ENCODE assay signal across 18 cellular contexts in the genomic region with DNA sequence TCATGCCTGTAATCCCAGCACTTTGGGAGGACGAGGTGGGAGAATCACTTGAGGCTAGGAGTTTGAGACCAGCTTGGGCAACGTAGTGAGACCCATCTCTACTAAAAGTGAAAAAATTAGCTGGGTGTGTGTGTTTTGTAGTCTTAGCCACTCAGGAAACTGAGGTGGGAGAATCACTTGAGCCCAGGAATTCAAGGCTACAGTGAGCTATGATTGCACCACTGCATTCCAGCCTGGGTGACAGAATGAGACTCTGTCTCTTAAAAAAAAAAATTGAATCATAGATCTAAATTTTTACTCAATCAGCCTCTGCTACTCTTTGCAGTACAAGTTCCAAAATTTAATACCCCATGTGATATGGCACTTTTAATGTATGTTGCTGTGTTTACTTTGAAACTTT.
"Had no signal": no experiment of that assay in that cellular context is flagged by ENCODE, and none has a peak within 500 bp of the region (broad histone marks: within the 10 kb centered on the region; RNA-seq: fewer than 3 reads in every experiment).

No MANE protein-coding gene starts in this region.

- H3K36me3 ChIP-seq: breast epithelium, lower lobe of right lung, tibial nerve, vagina had no signal

- FAIRE-seq: TTC549 had no signal

- H3K27me3 ChIP-seq: breast epithelium, tibial nerve, vagina had no signal

- H3K4me3 ChIP-seq: breast epithelium, lower lobe of right lung, tibial nerve, vagina had no signal

- DNase-seq: activated B cell treated with CpG ODN at 0.5 μM for 24 hours; activated CD4-positive, alpha-beta T cell treated with anti-CD3 and anti-CD28 coated beads for 48 hours; activated CD8-positive, alpha-beta memory T cell treated with anti-CD3 and anti-CD28 coated beads, Interleukin-2, amount 50 U/mL, for 4 hours; activated CD8-positive, alpha-beta T cell treated with anti-CD3 and anti-CD28 coated beads, Interleukin-2, amount 10 ng/mL, durations not matched to agents 7 days and 5 days; activated effector memory CD4-positive, alpha-beta T cell treated with anti-CD3 and anti-CD28 coated beads, Interleukin-2, amount 50 U/mL, for 16 hours; activated T-cell treated with anti-CD3 and anti-CD28 coated beads, Interleukin-2, amount 50 U/mL, for 48 hours; hypothalamus; lower lobe of right lung; stimulated activated CD4-positive, alpha-beta T cell treated with anti-CD3 and anti-CD28 coated beads, Interleukin-15, amount 100 ng/mL, for 24 hours; stimulated activated CD4-positive, alpha-beta T cell treated with anti-CD3 and anti-CD28 coated beads, Interleukin-4, amount 100 ng/mL, for 24 hours; stimulated activated naive CD4-positive, alpha-beta T cell; SW 1271 had no signal

- ATAC-seq: activated CD8-positive, alpha-beta T cell treated with anti-CD3 and anti-CD28 coated beads, Interleukin-2, amount 10 ng/mL, durations not matched to agents 7 days and 5 days; activated naive CD4-positive, alpha-beta T cell treated with anti-CD3 and anti-CD28 coated beads, Interleukin-2, amount 50 U/mL, for 72 hours had no signal

- H3K4me1 ChIP-seq: breast epithelium, tibial nerve, vagina had no signal

- H3K9me3 ChIP-seq: breast epithelium, lower lobe of right lung, tibial nerve, vagina had no signal

- H3K27ac ChIP-seq: breast epithelium, epithelial cell of prostate, lower lobe of right lung, tibial nerve, vagina had no signal
